Comparison of ENCODE assay signal across 9 cellular contexts in the genomic region with DNA sequence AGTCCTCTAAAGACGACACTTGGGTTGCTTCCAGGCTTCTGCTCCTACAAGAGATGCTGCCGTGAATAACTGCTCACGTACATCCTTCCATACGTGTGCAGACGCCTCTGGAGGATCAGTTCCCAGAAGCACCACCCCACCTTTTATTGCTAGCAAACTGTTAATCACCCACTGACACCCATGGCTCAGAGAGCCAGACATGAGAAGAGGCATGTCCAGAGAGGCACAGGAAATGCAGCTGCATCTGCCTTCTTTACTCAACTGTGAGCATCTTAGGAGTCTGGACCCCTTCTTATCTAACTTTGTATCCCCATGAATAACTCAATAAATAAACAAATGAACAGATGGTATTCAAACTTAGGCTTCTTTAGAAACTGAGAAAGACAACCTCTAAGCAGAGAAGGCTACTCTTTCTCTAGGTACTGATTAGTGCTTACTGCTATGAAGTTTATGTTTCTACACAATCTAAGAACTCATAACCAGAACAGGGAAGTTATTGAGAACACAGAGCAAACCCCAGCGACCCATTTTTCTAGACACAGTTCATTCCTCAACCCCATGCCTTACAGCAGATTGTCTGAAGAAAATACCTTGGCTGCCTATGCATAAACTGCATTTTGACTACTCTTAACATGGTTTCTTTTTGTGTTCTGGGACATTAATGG.
DNase-seq lines count a peak whose midpoint lies in the region; ATAC-seq and TF ChIP-seq lines count a peak whose summit lies in the region.
"Had no signal": no experiment of that assay in that cellular context is flagged by ENCODE, and none has a peak within 500 bp of the region (broad histone marks: within the 10 kb centered on the region; RNA-seq: fewer than 3 reads in every experiment).

No MANE protein-coding gene starts in this region.

- TF ChIP-seq EP300 in suprapubic skin (IDR thresholded peaks at IDR 0.05) = no peak

- H3K27ac ChIP-seq in esophagus (ENCODE audit: low read depth in 2 of 2, low read length in 1 of 2) = peak overlapping the region; percentile 81 to 90
- peak overlapping the region; percentile 27 for H3K27ac ChIP-seq in suprapubic skin
- peak overlapping the region in 1 of 5 donors; percentile 30 for H3K27ac ChIP-seq in adrenal gland
- H3K27ac ChIP-seq: ascending aorta, WERI-Rb-1 had no signal

- peak; percentile 31 for DNase-seq in M059J (ENCODE audit: low read depth)
- DNase-seq in suprapubic skin (ENCODE audit: low spot score in 2 of 2) = no peak
- no peak for DNase-seq in adrenal gland
- DNase-seq in stimulated activated CD8-positive, alpha-beta memory T cell treated with anti-CD3 and anti-CD28 coated beads, Interleukin-4, amount 100 ng/mL, for 48 hours = no peak
- DNase-seq: WERI-Rb-1 had no signal

- H3K4me3 ChIP-seq in esophagus (ENCODE audit: low read depth in 1 of 2, low read length in 2 of 2) (no peak overlapping the region), suprapubic skin (no peak overlapping the region), adrenal gland (no peak overlapping the region)
- H3K4me3 ChIP-seq: ascending aorta had no signal

- intact Hi-C loops in adrenal gland (cut with DNase I) = no loop called here

- ATAC-seq in GM21360 (IDR thresholded peaks at IDR 0.05; ENCODE audit: unreplicated experiment) (peak; percentile 41), SK-N-SH treated with all-trans-retinoic acid at 6 μM for 48 hours (no peak)

- TF ChIP-seq POLR2A in suprapubic skin (IDR thresholded peaks at IDR 0.05) (no peak), adrenal gland (IDR thresholded peaks at IDR 0.05) (no peak)

- TF ChIP-seq CTCF in suprapubic skin (IDR thresholded peaks at IDR 0.05) (no peak), adrenal gland (IDR thresholded peaks at IDR 0.05) (no peak)

- no peaks in the 10 kb centered on the region for H3K36me3 ChIP-seq in esophagus (ENCODE audit: control insufficient read depth in 2 of 2, insufficient read depth in 2 of 2, low read length in 1 of 2)
- H3K36me3 ChIP-seq in suprapubic skin = no peaks in the 10 kb centered on the region
- no peaks in the 10 kb centered on the region for H3K36me3 ChIP-seq in adrenal gland (replicated peaks in 1 of 2)
- H3K36me3 ChIP-seq: ascending aorta, WERI-Rb-1 had no signal

- WGBS in esophagus, 2 donors = 40 to 52% methylated on average over 6 of the region's 6 CpGs
- WGBS in suprapubic skin = 46% methylated on average over 6 of the region's 6 CpGs
- WGBS in adrenal gland, 4 donors = 58 to 79% (median 72%) methylated on average over 6 of the region's 6 CpGs

- H3K9me3 ChIP-seq in esophagus (ENCODE audit: control insufficient read depth in 2 of 2, insufficient read depth in 1 of 2, low read depth in 1 of 2, low read length in 1 of 2) (no peaks in the 10 kb centered on the region), suprapubic skin (no peaks in the 10 kb centered on the region), adrenal gland (replicated peaks in 1 of 3) (no peaks in the 10 kb centered on the region)
- H3K9me3 ChIP-seq: ascending aorta had no signal

- H3K4me1 ChIP-seq in esophagus (ENCODE audit: control insufficient read depth in 2 of 2, insufficient read depth in 2 of 2, low read length in 1 of 2) (peaks cover 0 to 8% of the 10 kb centered on the region in 2 donors), suprapubic skin (peaks cover 25% of the 10 kb centered on the region), adrenal gland (replicated peaks in 1 of 2) (peaks cover 0 to 5% of the 10 kb centered on the region in 2 donors)
- H3K4me1 ChIP-seq: ascending aorta had no signal

- H3K27me3 ChIP-seq in esophagus (ENCODE audit: control insufficient read depth in 1 of 2, insufficient read depth in 2 of 2, low read length in 2 of 2) = no peaks in the 10 kb centered on the region
- H3K27me3 ChIP-seq in suprapubic skin = no peaks in the 10 kb centered on the region
- no peaks in the 10 kb centered on the region for H3K27me3 ChIP-seq in adrenal gland
- H3K27me3 ChIP-seq: ascending aorta had no signal

TF ChIP-seq in SK-N-SH treated with all-trans-retinoic acid at 6 μM for 48 hours, 23 proteins besides CTCF, POLR2A, EP300 and RAD21:
- TF ChIP-seq ESRRG (CRISPR knock-in tag; IDR thresholded peaks at IDR 0.05) = no peak
- TF ChIP-seq, protein P1, sequence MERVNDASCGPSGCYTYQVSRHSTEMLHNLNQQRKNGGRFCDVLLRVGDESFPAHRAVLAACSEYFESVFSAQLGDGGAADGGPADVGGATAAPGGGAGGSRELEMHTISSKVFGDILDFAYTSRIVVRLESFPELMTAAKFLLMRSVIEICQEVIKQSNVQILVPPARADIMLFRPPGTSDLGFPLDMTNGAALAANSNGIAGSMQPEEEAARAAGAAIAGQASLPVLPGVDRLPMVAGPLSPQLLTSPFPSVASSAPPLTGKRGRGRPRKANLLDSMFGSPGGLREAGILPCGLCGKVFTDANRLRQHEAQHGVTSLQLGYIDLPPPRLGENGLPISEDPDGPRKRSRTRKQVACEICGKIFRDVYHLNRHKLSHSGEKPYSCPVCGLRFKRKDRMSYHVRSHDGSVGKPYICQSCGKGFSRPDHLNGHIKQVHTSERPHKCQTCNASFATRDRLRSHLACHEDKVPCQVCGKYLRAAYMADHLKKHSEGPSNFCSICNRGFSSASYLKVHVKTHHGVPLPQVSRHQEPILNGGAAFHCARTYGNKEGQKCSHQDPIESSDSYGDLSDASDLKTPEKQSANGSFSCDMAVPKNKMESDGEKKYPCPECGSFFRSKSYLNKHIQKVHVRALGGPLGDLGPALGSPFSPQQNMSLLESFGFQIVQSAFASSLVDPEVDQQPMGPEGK (CRISPR knock-in tag; IDR thresholded peaks at IDR 0.05; ENCODE audit: borderline replicate concordance) = no peak
- TF ChIP-seq TCF4 (CRISPR knock-in tag; IDR thresholded peaks at IDR 0.05; ENCODE audit: borderline replicate concordance) = no peak
- no peak for TF ChIP-seq TOX (CRISPR knock-in tag; IDR thresholded peaks at IDR 0.05; ENCODE audit: borderline replicate concordance)
